ENCODE assay signal across 8 cellular contexts in the genomic region with DNA sequence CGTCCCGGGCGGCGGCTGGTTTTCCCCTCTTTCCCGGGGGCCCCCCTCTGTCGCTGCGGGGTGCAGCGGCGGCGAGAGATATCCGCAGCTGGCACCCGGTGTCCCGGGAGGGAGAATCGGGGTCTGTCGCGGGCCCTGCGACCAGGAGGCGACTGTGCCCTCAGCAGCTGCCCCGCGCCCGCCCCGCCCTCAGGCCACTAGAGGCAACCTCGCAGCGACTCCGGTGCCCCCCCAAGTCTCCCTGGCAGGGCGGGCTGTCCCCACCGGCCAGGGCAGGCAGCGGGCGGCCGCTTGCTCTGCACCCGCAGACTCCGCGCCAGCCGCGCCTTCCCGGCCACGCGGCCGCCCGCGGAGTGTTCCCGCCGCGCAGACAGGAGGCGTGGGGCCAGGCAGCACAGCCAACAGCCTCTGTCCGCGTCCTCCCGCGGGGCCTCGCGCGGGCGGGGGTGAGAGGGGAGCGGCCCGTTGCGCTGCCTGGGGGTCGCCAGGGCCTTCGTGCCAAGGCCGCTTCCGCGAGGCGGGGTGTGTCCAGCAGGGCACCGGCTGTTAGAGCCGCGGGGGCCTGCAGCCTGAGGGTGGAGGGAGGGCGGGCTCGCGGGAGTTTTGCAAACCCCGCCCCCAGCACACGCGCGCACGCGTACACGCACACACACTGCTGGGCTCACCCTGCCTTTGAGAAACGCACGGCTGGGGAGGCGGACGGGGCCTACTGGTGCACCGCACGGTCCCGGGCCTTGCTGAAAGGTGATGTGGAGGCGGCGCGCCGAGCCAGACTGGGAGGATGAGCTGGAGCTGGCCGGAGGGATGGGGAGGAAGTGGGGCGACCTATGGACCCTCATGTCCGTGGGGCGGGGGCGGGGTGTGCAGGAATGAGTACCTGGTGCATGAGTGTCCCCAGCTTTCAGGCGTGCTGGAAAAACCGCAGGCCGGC.
DNase-seq lines count a peak whose midpoint lies in the region; ATAC-seq lines count a peak whose summit lies in the region.

No MANE protein-coding gene starts in this region.

- H3K79me2 ChIP-seq in ACC112 (ENCODE audit: control insufficient read depth, insufficient read depth, low read length, unreplicated experiment), result no peaks in the 10 kb centered on the region

- H3K27me3 ChIP-seq in ACC112 (ENCODE audit: insufficient read depth, low read length), result no peaks in the 10 kb centered on the region

- ATAC-seq in GM18907 (IDR thresholded peaks at IDR 0.05; ENCODE audit: unreplicated experiment) (peak; percentile 69), HG03280 (IDR thresholded peaks at IDR 0.05; ENCODE audit: unreplicated experiment) (peak; percentile 79), memory B cell (ENCODE audit: low read depth) (peak; percentile 88)
- ATAC-seq in central memory CD8-positive, alpha-beta T cell (replicated peaks; ENCODE audit: extremely low read depth, poor library complexity, severe bottlenecking), result peak; percentile 84

- peaks cover 6% of the 10 kb centered on the region for H3K4me1 ChIP-seq in ACC112 (ENCODE audit: control insufficient read depth, insufficient read depth, low read length, unreplicated experiment)

- H3K27ac ChIP-seq in ACC112 (ENCODE audit: low read depth, low read length), result no peak overlapping the region

- peak; percentile 67 for DNase-seq in activated CD4-positive, CD25-positive, alpha-beta regulatory T cell treated with anti-CD3 and anti-CD28 coated beads, Interleukin-2, amount 50 U/mL, for 72 hours
- DNase-seq in central memory CD8-positive, alpha-beta T cell (ENCODE audit: low spot score in 2 of 2), result peak; percentile 34 to 39
- peak; percentile 49 to 67 for DNase-seq in memory B cell (ENCODE audit: low spot score in 2 of 2)
- DNase-seq in stimulated activated CD8-positive, alpha-beta memory T cell treated with anti-CD3 and anti-CD28 coated beads, Interleukin-4, amount 100 ng/mL, for 1 hour (ENCODE audit: low read depth in 2 of 2, low spot score in 1 of 2), result peak; percentile 18 to 39
- DNase-seq in kidney glomerular epithelial cell (lab: John Stamatoyannopoulos, UW), result no peak

- no peaks in the 10 kb centered on the region for H3K27me3 Mint-ChIP-seq in central memory CD8-positive, alpha-beta T cell
- no peaks in the 10 kb centered on the region for H3K27me3 Mint-ChIP-seq in memory B cell

- peak overlapping the region; percentile 29 for H3K27ac Mint-ChIP-seq in central memory CD8-positive, alpha-beta T cell (ENCODE audit: low read depth)
- H3K27ac Mint-ChIP-seq in memory B cell, result peak overlapping the region; percentile 31

- no peaks in the 10 kb centered on the region for H3K36me3 ChIP-seq in ACC112 (ENCODE audit: insufficient read depth, low read length)

- peaks cover 7% of the 10 kb centered on the region for H3K4me1 Mint-ChIP-seq in central memory CD8-positive, alpha-beta T cell
- H3K4me1 Mint-ChIP-seq in memory B cell, result peaks cover 5% of the 10 kb centered on the region

- H3K4me3 ChIP-seq in ACC112 (ENCODE audit: low read depth, low read length), result peak overlapping the region; percentile 85

- H2AFZ ChIP-seq in ACC112 (ENCODE audit: low read length, unreplicated experiment), result peak overlapping the region; percentile 66

- peak overlapping the region; percentile 73 for H3K4me3 Mint-ChIP-seq in central memory CD8-positive, alpha-beta T cell
- H3K4me3 Mint-ChIP-seq in memory B cell, result peak overlapping the region; percentile 85

- H3K36me3 Mint-ChIP-seq in central memory CD8-positive, alpha-beta T cell (ENCODE audit: insufficient read depth), result peaks cover 6% of the 10 kb centered on the region
- H3K36me3 Mint-ChIP-seq in memory B cell, result peaks cover 2% of the 10 kb centered on the region

- H3K9me3 Mint-ChIP-seq in central memory CD8-positive, alpha-beta T cell, result no peaks in the 10 kb centered on the region
- no peaks in the 10 kb centered on the region for H3K9me3 Mint-ChIP-seq in memory B cell
